6 cellular contexts compared by ENCODE assay signal in the genomic region with DNA sequence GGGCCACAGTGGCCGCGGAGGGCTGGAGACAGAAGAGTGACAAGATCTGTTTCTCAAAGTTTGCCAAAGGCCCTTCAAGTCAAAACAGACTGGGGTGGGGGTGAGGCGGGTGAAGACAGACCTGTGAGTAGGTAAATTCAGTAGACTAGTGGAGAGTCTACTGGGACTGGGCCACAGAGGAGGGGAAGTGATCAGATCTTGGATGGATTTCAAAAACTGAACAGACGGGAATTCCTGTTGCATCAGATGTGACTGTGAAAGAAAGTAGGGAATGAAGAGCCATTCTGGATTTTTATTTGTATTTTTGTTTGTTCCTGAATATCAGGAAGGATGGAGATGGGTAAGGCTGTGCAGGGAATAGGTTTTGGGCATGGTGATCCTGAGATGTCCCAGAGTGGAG. TPM values are rescaled to one million over a fixed set of nuclear protein-coding genes. Genes with fewer than 3 reads are reported as not detected.
A peak's percentile ranks its signal among the peaks of the same experiment; 100 is the strongest.
DNase-seq lines count a peak whose midpoint lies in the region; ATAC-seq, FAIRE-seq and TF ChIP-seq lines count a peak whose summit lies in the region.
"Not testable (repeated sequence)": the region's sequence is repeated elsewhere in the genome, so short reads cannot be mapped to it uniquely, and the experiment has no call there.

No MANE protein-coding gene starts in this region.

- TF ChIP-seq CTCF in A673 (conservative IDR thresholded peaks at IDR 0.05; ENCODE audit: low read depth, low read length); RWPE2 (IDR thresholded peaks at IDR 0.05; ENCODE audit: poor library complexity, severe bottlenecking); GM12878 (IDR thresholded peaks at IDR 0.05 in 2 of 3, conservative IDR thresholded peaks at IDR 0.05 in 1 of 3; ENCODE audit: control insufficient read depth in 2 of 3, extremely low read depth in 1 of 3, insufficient read depth in 1 of 3, low read depth in 3 of 3, low read length in 3 of 3); cardiac muscle cell (IDR thresholded peaks at IDR 0.05; ENCODE audit: low read depth, low read length); neural crest cell (conservative IDR thresholded peaks at IDR 0.05): not testable (repeated sequence)

- H3K4me3 Mint-ChIP-seq in neural crest cell, result peak overlapping the region; percentile 44

- not testable (repeated sequence) for H3K9me2 ChIP-seq in GM23248 (ENCODE audit: insufficient read depth)

- peak overlapping the region; percentile 94 for H3K9ac ChIP-seq in GM23248
- H3K9ac ChIP-seq in GM12878 (ENCODE audit: control insufficient read depth, insufficient read depth, low read length), result peak overlapping the region; percentile 16; the same call in 1 of the 2 replicates

- BruUV-seq in A673 (replicated peaks; lab: Mats Ljungman, UMichigan), result TSS peak; percentile 56
- TSS peak; percentile 66 for BruUV-seq in GM12878 (replicated peaks; lab: Mats Ljungman, UMichigan)

- H3K4me3 ChIP-seq in A673 (ENCODE audit: low read depth, low read length, poor library complexity, severe bottlenecking) (peak overlapping the region; percentile 75), GM23248 (peak overlapping the region; percentile 89), RWPE2 (ENCODE audit: severe bottlenecking) (peak overlapping the region; percentile 18), GM12878 (peak overlapping the region; percentile 55; the same call in 1 of the 2 replicates), cardiac muscle cell (peak overlapping the region; percentile 54)

- FAIRE-seq in GM12878 (lab: Jason Lieb, UNC), result peak; percentile 73

- H3K9me3 Mint-ChIP-seq in neural crest cell, result peaks cover 38% of the 10 kb centered on the region

- POLR2A ChIA-PET in A673 (lab: Charles Lee; ENCODE audit: low non-redundant PET), result not testable (repeated sequence)
- POLR2A ChIA-PET in GM12878 (lab: Charles Lee), result interaction anchor here (1.0 to 1.5 kb wide), 2 partner anchors 66 to 999 kb away, joined by 3 to 4 read pairs; no protein-coding TSS in a partner anchor

- not testable (repeated sequence) for H3K27ac Mint-ChIP-seq in neural crest cell (ENCODE audit: unreplicated experiment)

- not testable (repeated sequence) for TF ChIP-seq RAD21 in GM12878 (IDR thresholded peaks at IDR 0.05; ENCODE audit: insufficient read depth, low read depth, low read length)

- peak; percentile 11; the same call in 1 of the 3 replicates for ATAC-seq in RWPE2 (ENCODE audit: low read depth)
- ATAC-seq in GM12878, result not testable (repeated sequence)

- 2 to 8% methylated on average over 1 to 2 of the region's 4 CpGs for WGBS in GM23248 (ENCODE audit: low coverage in 1 of 2, low lambda C conversion rate in 2 of 2, missing lambda C conversion rate in 2 of 2), 2 experiments
- WGBS in GM12878 (ENCODE audit: insufficient coverage, insufficient replicate concordance, low lambda C conversion rate, missing lambda C conversion rate), result 0% methylated on average over 1 of the region's 4 CpGs

- TF ChIP-seq EP300 in GM12878 (IDR thresholded peaks at IDR 0.05; ENCODE audit: borderline replicate concordance in 1 of 2, control insufficient read depth in 1 of 2, low read depth in 2 of 2, low read length in 2 of 2), result not testable (repeated sequence)

- H3F3A ChIP-seq in GM23248 (ENCODE audit: insufficient read depth), result peaks cover 19% of the 10 kb centered on the region

- DNase-seq in A673 (ENCODE audit: low spot score); RWPE2 (ENCODE audit: low spot score); GM12878 (ENCODE audit: low read depth, low spot score); neural crest cell (ENCODE audit: low read depth, low spot score): not testable (repeated sequence)
- peak; percentile 66 for DNase-seq in GM23248
- DNase-seq in cardiac muscle cell (ENCODE audit: low read depth in 1 of 2, low spot score in 1 of 2), result peak in 1 of 2 donors; percentile 70

- H3K27me3 Mint-ChIP-seq in neural crest cell (ENCODE audit: low read depth), result not testable (repeated sequence)

- intact Hi-C loops in A673 (cut with micrococcal nuclease; ENCODE audit: unreplicated experiment); GM12878 (cut with micrococcal nuclease; ENCODE audit: unreplicated experiment): not testable (repeated sequence)

- SMC1A ChIA-PET in GM12878 (lab: Charles Lee; ENCODE audit: uncharacterized antibody, unreplicated experiment), result interaction anchor here (0.9 kb wide), 1 partner anchor 1019 kb away, joined by 3 read pairs; the partner anchor contains the start of gene ZBTB45

- H3K27ac ChIP-seq in A673 (ENCODE audit: low read depth, low read length, poor library complexity, severe bottlenecking) (peak overlapping the region; percentile 2), GM23248 (peak overlapping the region; percentile 73), RWPE2 (ENCODE audit: poor library complexity, severe bottlenecking) (peak overlapping the region; percentile 43)
- H3K27ac ChIP-seq in GM12878 (ENCODE audit: control insufficient read depth, insufficient read depth); cardiac muscle cell: not testable (repeated sequence)

- H3K36me3 Mint-ChIP-seq in neural crest cell (ENCODE audit: low read depth), result peaks cover 50% of the 10 kb centered on the region

- RAD21 ChIA-PET in GM12878 (lab: Charles Lee; ENCODE audit: unreplicated experiment), result interaction anchor here (0.6 kb wide), 1 partner anchor 383 kb away, joined by 3 read pairs; no protein-coding TSS in a partner anchor

- not testable (repeated sequence) for H3K27me3 ChIP-seq in A673 (replicated peaks; ENCODE audit: insufficient read depth, low read depth, low read length, poor library complexity); GM23248 (replicated peaks; ENCODE audit: insufficient read depth); RWPE2 (ENCODE audit: insufficient read depth, poor library complexity, severe bottlenecking); GM12878 (replicated peaks in 1 of 2; ENCODE audit: control insufficient read depth in 2 of 2, insufficient read depth in 2 of 2, low read length in 1 of 2); cardiac muscle cell

- not testable (repeated sequence) for TF ChIP-seq POLR2A in GM12878 (IDR thresholded peaks at IDR 0.05; ENCODE audit: low read depth, low read length)

- not testable (repeated sequence) for H3K4me1 ChIP-seq in A673 (ENCODE audit: insufficient read depth, low read length, poor library complexity, severe bottlenecking); GM23248 (ENCODE audit: insufficient read depth); RWPE2 (ENCODE audit: insufficient read depth, poor library complexity, severe bottlenecking); GM12878 (ENCODE audit: control insufficient read depth, insufficient read depth, low read length); cardiac muscle cell (ENCODE audit: low read depth)

- peaks cover 47% of the 10 kb centered on the region for H3K79me2 ChIP-seq in GM23248 (ENCODE audit: insufficient read depth)
- H3K79me2 ChIP-seq in GM12878 (ENCODE audit: control insufficient read depth, insufficient read depth, low read length), result not testable (repeated sequence)

- H3K36me3 ChIP-seq in A673 (ENCODE audit: insufficient read depth, low read length, poor library complexity, severe bottlenecking), result peaks cover 11% of the 10 kb centered on the region
- not testable (repeated sequence) for H3K36me3 ChIP-seq in GM23248 (ENCODE audit: low read depth); GM12878 (ENCODE audit: control insufficient read depth in 2 of 2, insufficient read depth in 2 of 2, low read length in 1 of 2); cardiac muscle cell
- H3K36me3 ChIP-seq in RWPE2 (ENCODE audit: low read depth), result peaks cover 23% of the 10 kb centered on the region

- H2AFZ ChIP-seq in GM23248, result peak overlapping the region; percentile 58
- H2AFZ ChIP-seq in GM12878 (ENCODE audit: control insufficient read depth, low read depth, low read length), result not testable (repeated sequence)

- in situ Hi-C loops in GM23248 (cut with MboI); GM12878 (cut with MboI): not testable (repeated sequence)

- peaks cover 11% of the 10 kb centered on the region for H3K9me3 ChIP-seq in A673 (ENCODE audit: low read depth, low read length, poor library complexity, severe bottlenecking)
- H3K9me3 ChIP-seq in GM23248 (ENCODE audit: low read depth); RWPE2 (ENCODE audit: severe bottlenecking); cardiac muscle cell (ENCODE audit: low read depth): not testable (repeated sequence)
- H3K9me3 ChIP-seq in GM12878 (replicated peaks; ENCODE audit: control insufficient read depth, insufficient read depth, low read length), result peaks cover 14% of the 10 kb centered on the region

- H4K20me1 ChIP-seq in GM23248 (ENCODE audit: insufficient read depth); GM12878 (ENCODE audit: control insufficient read depth, insufficient read depth): not testable (repeated sequence)

- H3K4me1 Mint-ChIP-seq in neural crest cell, result peaks cover 18% of the 10 kb centered on the region

- CTCF ChIA-PET in A673 (lab: Charles Lee); GM12878 (lab: Yijun Ruan, JAX): not testable (repeated sequence)

- H3K4me2 ChIP-seq in GM23248 (ENCODE audit: unreplicated experiment) (peak overlapping the region; percentile 98), GM12878 (ENCODE audit: control insufficient read depth, insufficient read depth) (peak overlapping the region; percentile 79)

RNA-seq across cellular contexts. Expression of gene ZNF773, which starts 0.7 kb away (rescaled TPM):
- total RNA-seq in A673 (2021), result 9.7 and 13.4 TPM in 2 replicates
- 33.7 and 41.0 TPM in 2 replicates for total RNA-seq in GM23248 (2014; rRNA removed; shearing (Covaris generic))
- polyA plus RNA-seq in GM23248 (2016; fragmentation: Nextera tagmentation; extraction: Ambion mirVana), result 18.6 and 22.2 TPM in 2 replicates
- 36.6 and 43.0 TPM in 2 replicates for total RNA-seq in GM12878 (2013; cell fraction: nucleolus; rRNA removed)
- 9.1 and 11.4 TPM in 2 replicates for total RNA-seq in GM12878 (2014; rRNA removed)
- 6.0 and 7.6 TPM in 2 replicates for total RNA-seq in GM12878 (2014; rRNA removed; fragmentation: Illumina TruSeq; extraction: Trizol)
- total RNA-seq in GM12878 (2021), result 5.6 and 6.4 TPM in 2 replicates
- 5.0 TPM for polyA plus RNA-seq in GM12878 (2011; ENCODE audit: low read depth)
- 8.1 and 9.6 TPM in 2 replicates for polyA plus RNA-seq in GM12878 (2011; rRNA removed)
- polyA plus RNA-seq in GM12878 (2011; cell fraction: cytosol; rRNA removed), result 9.7 and 12.6 TPM in 2 replicates
- 18.1 and 19.5 TPM in 2 replicates for polyA plus RNA-seq in GM12878 (2011; cell fraction: nucleus; rRNA removed)
- polyA plus RNA-seq in GM12878 (2012), result 4.3 and 7.7 TPM in 2 replicates
- 5.5 and 7.4 TPM in 2 replicates for polyA plus RNA-seq in GM12878 (2014; fragmentation: Illumina TruSeq; extraction: Trizol)
- 1 to 10 TPM in 1 of 2 experiments, under 1 TPM in 1; 0.21 to 1.4 TPM for polyA plus RNA-seq in GM12878 (2014; fragmentation: Nextera tagmentation; extraction: Ambion mirVana)
- 7.5 and 8.0 TPM in 2 replicates for polyA plus RNA-seq in GM12878 (2014; rRNA removed)
- 1 to 10 TPM; 6.6 to 6.8 TPM for polyA plus RNA-seq in GM12878 (2016; fragmentation: Nextera tagmentation; extraction: Ambion mirVana)
- 17.6 and 22.8 TPM in 2 replicates for polyA minus RNA-seq in GM12878 (2011; rRNA and poly(A)+ RNA removed)
- 4.4 and 7.6 TPM in 2 replicates for polyA minus RNA-seq in GM12878 (2011; cell fraction: cytosol; rRNA and poly(A)+ RNA removed)
- 17.7 and 21.7 TPM in 2 replicates for polyA minus RNA-seq in GM12878 (2011; cell fraction: nucleus; rRNA and poly(A)+ RNA removed)
- total RNA-seq in cardiac muscle cell, result 25.4 and 34.2 TPM in 2 replicates
- 12.4 and 13.3 TPM in 2 replicates for polyA plus RNA-seq in cardiac muscle cell
- 8.9 and 11.3 TPM in 2 replicates for total RNA-seq in neural crest cell

RNA-seq across cellular contexts. Expression of gene ZNF419, which starts 12.8 kb away (rescaled TPM):
- 12.4 and 14.6 TPM in 2 replicates for total RNA-seq in A673 (2021)
- 13.9 and 29.0 TPM in 2 replicates for total RNA-seq in GM23248 (2014; rRNA removed; shearing (Covaris generic))
- polyA plus RNA-seq in GM23248 (2016; fragmentation: Nextera tagmentation; extraction: Ambion mirVana), result 7.5 and 8.7 TPM in 2 replicates
- 35.8 and 37.2 TPM in 2 replicates for total RNA-seq in GM12878 (2013; cell fraction: nucleolus; rRNA removed)
- total RNA-seq in GM12878 (2014; rRNA removed), result 8.7 and 9.5 TPM in 2 replicates
- total RNA-seq in GM12878 (2014; rRNA removed; fragmentation: Illumina TruSeq; extraction: Trizol), result 6.9 and 7.2 TPM in 2 replicates
- 6.2 and 7.3 TPM in 2 replicates for total RNA-seq in GM12878 (2021)
- polyA plus RNA-seq in GM12878 (2011; ENCODE audit: low read depth), result 4.6 TPM
- 12.8 and 16.3 TPM in 2 replicates for polyA plus RNA-seq in GM12878 (2011; rRNA removed)
- 8.2 and 10.1 TPM in 2 replicates for polyA plus RNA-seq in GM12878 (2011; cell fraction: cytosol; rRNA removed)
- 23.6 and 27.3 TPM in 2 replicates for polyA plus RNA-seq in GM12878 (2011; cell fraction: nucleus; rRNA removed)
- polyA plus RNA-seq in GM12878 (2012), result 5.5 and 7.9 TPM in 2 replicates
- 5.8 and 7.7 TPM in 2 replicates for polyA plus RNA-seq in GM12878 (2014; fragmentation: Illumina TruSeq; extraction: Trizol)
- 1 to 10 TPM in 1 of 2 experiments, under 1 TPM in 1; 0.98 to 1.8 TPM for polyA plus RNA-seq in GM12878 (2014; fragmentation: Nextera tagmentation; extraction: Ambion mirVana)
- 7.6 and 8.0 TPM in 2 replicates for polyA plus RNA-seq in GM12878 (2014; rRNA removed)
- 1 to 10 TPM; 4.6 to 7.7 TPM for polyA plus RNA-seq in GM12878 (2016; fragmentation: Nextera tagmentation; extraction: Ambion mirVana)
- 10.8 and 11.0 TPM in 2 replicates for polyA minus RNA-seq in GM12878 (2011; rRNA and poly(A)+ RNA removed)
- polyA minus RNA-seq in GM12878 (2011; cell fraction: cytosol; rRNA and poly(A)+ RNA removed), result 2.9 and 4.0 TPM in 2 replicates
- 12.7 and 20.4 TPM in 2 replicates for polyA minus RNA-seq in GM12878 (2011; cell fraction: nucleus; rRNA and poly(A)+ RNA removed)
- 14.0 and 36.2 TPM in 2 replicates for total RNA-seq in cardiac muscle cell
- polyA plus RNA-seq in cardiac muscle cell, result 11.3 and 15.8 TPM in 2 replicates
- total RNA-seq in neural crest cell, result 17.0 and 17.2 TPM in 2 replicates

RNA-seq across cellular contexts. Expression of gene ZNF772, which starts 23.0 kb away (rescaled TPM):
- total RNA-seq in A673 (2021) (19.4 and 21.2 TPM in 2 replicates), GM12878 (2014; rRNA removed) (8.7 and 9.4 TPM in 2 replicates), GM12878 (2014; rRNA removed; fragmentation: Illumina TruSeq; extraction: Trizol) (7.2 and 7.3 TPM in 2 replicates), GM12878 (2021) (5.1 and 5.9 TPM in 2 replicates), cardiac muscle cell (32.6 and 37.9 TPM in 2 replicates), neural crest cell (14.6 and 14.9 TPM in 2 replicates)
- 13.6 and 13.7 TPM in 2 replicates for total RNA-seq in GM23248 (2014; rRNA removed; shearing (Covaris generic))
- polyA plus RNA-seq in GM23248 (2016; fragmentation: Nextera tagmentation; extraction: Ambion mirVana) (4.1 and 5.8 TPM in 2 replicates), GM12878 (2011; rRNA removed) (3.9 and 5.5 TPM in 2 replicates), GM12878 (2014; fragmentation: Illumina TruSeq; extraction: Trizol) (3.7 and 4.4 TPM in 2 replicates), GM12878 (2014; fragmentation: Nextera tagmentation; extraction: Ambion mirVana) (under 1 TPM; 0.42 to 0.98 TPM), GM12878 (2014; rRNA removed) (3.0 and 3.2 TPM in 2 replicates), GM12878 (2016; fragmentation: Nextera tagmentation; extraction: Ambion mirVana) (1 to 10 TPM; 3.3 to 3.7 TPM), cardiac muscle cell (11.3 and 13.6 TPM in 2 replicates)
- 27.5 and 32.4 TPM in 2 replicates for total RNA-seq in GM12878 (2013; cell fraction: nucleolus; rRNA removed)
- 1.6 TPM for polyA plus RNA-seq in GM12878 (2011; ENCODE audit: low read depth)
- polyA plus RNA-seq in GM12878 (2011; cell fraction: cytosol; rRNA removed), result 3.2 and 3.8 TPM in 2 replicates
- 3.3 and 4.2 TPM in 2 replicates for polyA plus RNA-seq in GM12878 (2011; cell fraction: nucleus; rRNA removed)
- polyA plus RNA-seq in GM12878 (2012), result 1.8 and 2.5 TPM in 2 replicates
- 12.8 and 13.5 TPM in 2 replicates for polyA minus RNA-seq in GM12878 (2011; rRNA and poly(A)+ RNA removed)
- 1.6 and 2.5 TPM in 2 replicates for polyA minus RNA-seq in GM12878 (2011; cell fraction: cytosol; rRNA and poly(A)+ RNA removed)
- 9.9 and 11.3 TPM in 2 replicates for polyA minus RNA-seq in GM12878 (2011; cell fraction: nucleus; rRNA and poly(A)+ RNA removed)

RNA-seq across cellular contexts. Expression of gene ZNF549, which starts 26.8 kb away (rescaled TPM):
- total RNA-seq in A673 (2021), result 8.5 and 10.1 TPM in 2 replicates
- total RNA-seq in GM23248 (2014; rRNA removed; shearing (Covaris generic)), result 3.5 and 5.6 TPM in 2 replicates
- polyA plus RNA-seq in GM23248 (2016; fragmentation: Nextera tagmentation; extraction: Ambion mirVana), result 3.5 and 4.2 TPM in 2 replicates
- 33.0 and 33.6 TPM in 2 replicates for total RNA-seq in GM12878 (2013; cell fraction: nucleolus; rRNA removed)
- total RNA-seq in GM12878 (2014; rRNA removed), result 2.4 and 2.5 TPM in 2 replicates
- 2.5 and 2.9 TPM in 2 replicates for total RNA-seq in GM12878 (2014; rRNA removed; fragmentation: Illumina TruSeq; extraction: Trizol)
- 1.8 and 2.2 TPM in 2 replicates for total RNA-seq in GM12878 (2021)
- 2.2 TPM for polyA plus RNA-seq in GM12878 (2011; ENCODE audit: low read depth)
- polyA plus RNA-seq in GM12878 (2011; rRNA removed), result 4.0 and 5.7 TPM in 2 replicates
- 2.2 and 2.3 TPM in 2 replicates for polyA plus RNA-seq in GM12878 (2011; cell fraction: cytosol; rRNA removed)
- polyA plus RNA-seq in GM12878 (2011; cell fraction: nucleus; rRNA removed), result 3.1 and 4.2 TPM in 2 replicates
- polyA plus RNA-seq in GM12878 (2012), result 2.5 and 2.7 TPM in 2 replicates
- 2.8 and 3.0 TPM in 2 replicates for polyA plus RNA-seq in GM12878 (2014; fragmentation: Illumina TruSeq; extraction: Trizol)
- polyA plus RNA-seq in GM12878 (2014; fragmentation: Nextera tagmentation; extraction: Ambion mirVana), result 1 to 10 TPM in 1 of 2 experiments, under 1 TPM in 1; 0.73 to 1.1 TPM
- 1.8 and 2.0 TPM in 2 replicates for polyA plus RNA-seq in GM12878 (2014; rRNA removed)
- polyA plus RNA-seq in GM12878 (2016; fragmentation: Nextera tagmentation; extraction: Ambion mirVana), result 1 to 10 TPM; 2.3 to 2.4 TPM
- polyA minus RNA-seq in GM12878 (2011; rRNA and poly(A)+ RNA removed), result 5.3 and 7.3 TPM in 2 replicates
- 1.1 and 1.4 TPM in 2 replicates for polyA minus RNA-seq in GM12878 (2011; cell fraction: cytosol; rRNA and poly(A)+ RNA removed)
- polyA minus RNA-seq in GM12878 (2011; cell fraction: nucleus; rRNA and poly(A)+ RNA removed), result 3.1 and 6.0 TPM in 2 replicates
- 5.0 and 7.5 TPM in 2 replicates for total RNA-seq in cardiac muscle cell
- polyA plus RNA-seq in cardiac muscle cell, result 7.5 and 10.1 TPM in 2 replicates
- total RNA-seq in neural crest cell, result 10.3 and 10.6 TPM in 2 replicates

RNA-seq across cellular contexts. Expression of gene VN1R1, which starts 43.5 kb away (rescaled TPM):
- 0.41 and 0.83 TPM in 2 replicates for total RNA-seq in A673 (2021)
- total RNA-seq in GM23248 (2014; rRNA removed; shearing (Covaris generic)), result 0.32 and 1.5 TPM in 2 replicates
- polyA plus RNA-seq in GM23248 (2016; fragmentation: Nextera tagmentation; extraction: Ambion mirVana), result 0.58 and 0.68 TPM in 2 replicates
- total RNA-seq in GM12878 (2013; cell fraction: nucleolus; rRNA removed), result 4.0 and 4.2 TPM in 2 replicates
- total RNA-seq in GM12878 (2014; rRNA removed), result 0.44 and 0.68 TPM in 2 replicates
- total RNA-seq in GM12878 (2014; rRNA removed; fragmentation: Illumina TruSeq; extraction: Trizol), result 0.40 and 0.41 TPM in 2 replicates
- 0.35 and 0.49 TPM in 2 replicates for total RNA-seq in GM12878 (2021)
- 0.46 TPM for polyA plus RNA-seq in GM12878 (2011; ENCODE audit: low read depth)
- 0.49 and 0.61 TPM in 2 replicates for polyA plus RNA-seq in GM12878 (2011; rRNA removed)
- polyA plus RNA-seq in GM12878 (2011; cell fraction: cytosol; rRNA removed), result 0.13 and 0.18 TPM in 2 replicates
- 0.30 and 0.41 TPM in 2 replicates for polyA plus RNA-seq in GM12878 (2011; cell fraction: nucleus; rRNA removed)
- 0.23 and 0.36 TPM in 2 replicates for polyA plus RNA-seq in GM12878 (2012)
- 0.37 and 0.95 TPM in 2 replicates for polyA plus RNA-seq in GM12878 (2014; fragmentation: Illumina TruSeq; extraction: Trizol)
- under 1 TPM; 0.07 to 0.13 TPM for polyA plus RNA-seq in GM12878 (2014; fragmentation: Nextera tagmentation; extraction: Ambion mirVana)
- polyA plus RNA-seq in GM12878 (2014; rRNA removed), result 0.19 and 0.28 TPM in 2 replicates
- under 1 TPM in 1 of 2 experiments, not detected in 1; 0.17 TPM for polyA plus RNA-seq in GM12878 (2016; fragmentation: Nextera tagmentation; extraction: Ambion mirVana)
- 0.29 and 0.31 TPM in 2 replicates for polyA minus RNA-seq in GM12878 (2011; rRNA and poly(A)+ RNA removed)
- not detected in 2 replicates for polyA minus RNA-seq in GM12878 (2011; cell fraction: cytosol; rRNA and poly(A)+ RNA removed)
- 0.12 and 0.19 TPM in 2 replicates for polyA minus RNA-seq in GM12878 (2011; cell fraction: nucleus; rRNA and poly(A)+ RNA removed)
- 1.2 and 2.3 TPM in 2 replicates for total RNA-seq in cardiac muscle cell
- polyA plus RNA-seq in cardiac muscle cell, result 2.9 and 4.1 TPM in 2 replicates
- total RNA-seq in neural crest cell, result 0.72 and 0.82 TPM in 2 replicates

Comparison
In these comparisons a context has a peak if more than half of its experiments do, and no peak if none do; other contexts are left out.
1. H3K4me3 ChIP-seq: peak in every context shown above with its lines; median percentile 89 in GM23248; 75 in A673; 55 in GM12878; 54 in cardiac muscle cell; 18 in RWPE2.